22 cellular contexts compared by ENCODE assay signal in genomic region chr20:58137651-58138265, GRCh38.
"Had no signal": no experiment of that assay in that cellular context is flagged by ENCODE, and none has a peak within 500 bp of the region (broad histone marks: within the 10 kb centered on the region; RNA-seq: fewer than 3 reads in every experiment).

No MANE protein-coding gene starts in this region.

- H3K4me1 ChIP-seq: neural progenitor cell, psoas muscle had no signal

- H3K4me3 ChIP-seq: left lung, neural progenitor cell, ovary, psoas muscle, right lobe of liver, SJCRH30, tibial artery had no signal

- H3K27ac ChIP-seq: left lung, neural progenitor cell, ovary, psoas muscle, right lobe of liver, SJCRH30, tibial artery, VCaP had no signal

- H3K9me3 ChIP-seq: left lung, ovary, psoas muscle, right lobe of liver, SJCRH30, tibial artery had no signal

- H3K27me3 ChIP-seq: ovary, SJCRH30 had no signal

- H3K4me3 Mint-ChIP-seq: activated naive CD8-positive, alpha-beta T cell treated with anti-CD3 and anti-CD28 coated beads for 36 hours; activated T-helper 1 cell treated with anti-CD3 and anti-CD28 coated beads, Interleukin-12 subunit alpha, Interleukin-12 subunit beta, Interleukin-2, Interleukin-4 antibody, amounts not matched to agents 30 ng/mL and 10 ng/mL and 1 ng/mL, durations not matched to agents 14 hours and 24 hours and 36 hours; effector memory CD8-positive, alpha-beta T cell; neural progenitor cell had no signal

- H3K9me3 Mint-ChIP-seq: activated naive CD8-positive, alpha-beta T cell treated with anti-CD3 and anti-CD28 coated beads for 36 hours; activated T-helper 1 cell treated with anti-CD3 and anti-CD28 coated beads, Interleukin-12 subunit alpha, Interleukin-12 subunit beta, Interleukin-2, Interleukin-4 antibody, amounts not matched to agents 30 ng/mL and 10 ng/mL and 1 ng/mL, durations not matched to agents 14 hours and 24 hours and 36 hours; effector memory CD8-positive, alpha-beta T cell; neural progenitor cell had no signal

- DNase-seq: activated CD4-positive, alpha-beta T cell treated with anti-CD3 and anti-CD28 coated beads, Interleukin-2, amount 50 U/mL, for 1 hour; activated CD4-positive, CD25-positive, alpha-beta regulatory T cell treated with anti-CD3 and anti-CD28 coated beads, Interleukin-2, amount 50 U/mL, for 72 hours; activated naive CD4-positive, alpha-beta T cell; activated naive CD8-positive, alpha-beta T cell treated with anti-CD3 and anti-CD28 coated beads for 36 hours; activated T-cell treated with anti-CD3 and anti-CD28 coated beads for 4 hours; amniotic stem cell; effector memory CD8-positive, alpha-beta T cell; foreskin melanocyte; hypothalamus; kidney; left lung; mammary epithelial cell; ovary; psoas muscle; SJCRH30; stimulated activated CD4-positive, alpha-beta T cell treated with anti-CD3 and anti-CD28 coated beads, Interleukin-4, amount 100 ng/mL, for 4 hours; stimulated activated naive CD4-positive, alpha-beta T cell had no signal

- H3K27ac Mint-ChIP-seq: activated naive CD8-positive, alpha-beta T cell treated with anti-CD3 and anti-CD28 coated beads for 36 hours; activated T-helper 1 cell treated with anti-CD3 and anti-CD28 coated beads, Interleukin-12 subunit alpha, Interleukin-12 subunit beta, Interleukin-2, Interleukin-4 antibody, amounts not matched to agents 30 ng/mL and 10 ng/mL and 1 ng/mL, durations not matched to agents 14 hours and 24 hours and 36 hours; effector memory CD8-positive, alpha-beta T cell had no signal

- H3K4me1 Mint-ChIP-seq: activated naive CD8-positive, alpha-beta T cell treated with anti-CD3 and anti-CD28 coated beads for 36 hours had no signal

- ATAC-seq: effector memory CD8-positive, alpha-beta T cell; left lung; psoas muscle; right lobe of liver had no signal

- H3K36me3 Mint-ChIP-seq: activated naive CD8-positive, alpha-beta T cell treated with anti-CD3 and anti-CD28 coated beads for 36 hours; neural progenitor cell had no signal

- H3K36me3 ChIP-seq: left lung, neural progenitor cell, ovary, right lobe of liver, SJCRH30, tibial artery had no signal
